ENCODE assay signal across 8 cellular contexts in the genomic region with DNA sequence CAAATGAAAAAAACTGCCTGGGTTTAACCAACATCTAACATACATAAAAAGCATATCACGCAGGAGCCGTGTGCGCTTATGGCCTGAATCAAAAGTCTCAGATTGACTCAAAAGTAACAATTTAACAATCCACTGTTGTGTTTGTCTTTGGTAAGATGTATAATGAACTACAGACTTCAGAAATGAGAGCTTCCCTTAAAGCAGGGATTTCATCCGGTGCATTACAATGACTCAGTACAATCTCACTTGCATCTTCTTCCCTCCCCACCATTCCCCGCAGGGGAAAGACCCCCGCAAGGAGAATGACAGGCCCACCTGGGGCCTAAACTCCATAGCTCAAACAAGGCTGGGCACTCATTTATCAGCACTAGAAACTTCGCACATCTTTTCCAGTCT. TPM values are rescaled to one million over a fixed set of nuclear protein-coding genes. Genes with fewer than 3 reads are reported as not detected.
DNase-seq lines count a peak whose midpoint lies in the region; ATAC-seq and TF ChIP-seq lines count a peak whose summit lies in the region.

No MANE protein-coding gene starts in this region.

- H3K27ac Mint-ChIP-seq in nephron: peak overlapping the region; percentile 91 to 96 (median 96)

- H3K36me3 Mint-ChIP-seq in nephron (ENCODE audit: low read depth): peaks cover 32% of the 10 kb centered on the region

- H3K4me1 Mint-ChIP-seq in nephron: peaks cover 40% of the 10 kb centered on the region

- H3K4me3 ChIP-seq in heart left ventricle: peak overlapping the region; percentile 69 to 98 (median 88)
- H3K4me3 ChIP-seq in ectodermal cell (ENCODE audit: insufficient read depth, low read depth, low read length): peak overlapping the region; percentile 89

- DNase-seq in heart left ventricle: no peak
- no peak for DNase-seq in Right ventricle myocardium inferior (ENCODE audit: missing footprints)
- DNase-seq in SIG-M5 (lab: John Stamatoyannopoulos, UW): peak; percentile 20
- DNase-seq in DMS153 (lab: John Stamatoyannopoulos, UW): no peak
- no peak for DNase-seq in cerebellum (ENCODE audit: low spot score)

- no peaks in the 10 kb centered on the region for H3K27me3 ChIP-seq in heart left ventricle
- peaks cover 13% of the 10 kb centered on the region for H3K27me3 ChIP-seq in ectodermal cell (ENCODE audit: control insufficient read depth, insufficient read depth, low read length, poor library complexity, severe bottlenecking)

- H3K4me1 ChIP-seq in heart left ventricle: peaks cover 0 to 61% (median 28%) of the 10 kb centered on the region in 12 donors
- peaks cover 7% of the 10 kb centered on the region for H3K4me1 ChIP-seq in ectodermal cell (ENCODE audit: control insufficient read depth, insufficient read depth, low read length)

- H3K9me3 ChIP-seq in heart left ventricle (no peaks in the 10 kb centered on the region), ectodermal cell (ENCODE audit: control insufficient read depth, low read length) (no peaks in the 10 kb centered on the region)

- no peak for TF ChIP-seq POLR2A in heart left ventricle (IDR thresholded peaks at IDR 0.05)

- H3K9me3 Mint-ChIP-seq in nephron: no peaks in the 10 kb centered on the region

- no peaks in the 10 kb centered on the region for H3K27me3 Mint-ChIP-seq in nephron (ENCODE audit: low read depth)

- H3K36me3 ChIP-seq in heart left ventricle: no peaks in the 10 kb centered on the region
- H3K36me3 ChIP-seq in ectodermal cell (ENCODE audit: control insufficient read depth, insufficient read depth, low read length): no peaks in the 10 kb centered on the region

- no peak for TF ChIP-seq CTCF in heart left ventricle (IDR thresholded peaks at IDR 0.05)
- TF ChIP-seq CTCF in nephron (IDR thresholded peaks at IDR 0.05; ENCODE audit: unreplicated experiment in 3 of 3): no peak

- 16 to 23% (median 17%) methylated on average over 7 of the region's 7 CpGs for WGBS in heart left ventricle, 4 donors
- WGBS in ectodermal cell, 2 experiments: 22 to 28% methylated on average over 6 to 7 of the region's 7 CpGs

- intact Hi-C loops in heart left ventricle (cut with DNase I): no loop called here
- intact Hi-C loops in Right ventricle myocardium inferior (cut with DNase I): no loop called here

- peak in 1 of 4 donors; percentile 10 for ATAC-seq in heart left ventricle
- ATAC-seq in Right ventricle myocardium inferior: no peak
- ATAC-seq in HG02840 (IDR thresholded peaks at IDR 0.05; ENCODE audit: low FRiP score, unreplicated experiment): peak; percentile 44

- peak overlapping the region; percentile 93 to 97 (median 94) for H3K4me3 Mint-ChIP-seq in nephron

- peak overlapping the region; percentile 84 to 98 (median 94) for H3K27ac ChIP-seq in heart left ventricle
- H3K27ac ChIP-seq in ectodermal cell (ENCODE audit: insufficient read depth, low read depth, low read length, poor library complexity, severe bottlenecking): no peak overlapping the region

RNA-seq across cellular contexts. Expression of a gene that starts 1.4 kb away (rescaled TPM):
- 10 to 100 TPM; 53.7 to 79.9 (median 63.8) TPM for total RNA-seq in heart left ventricle
- polyA plus RNA-seq in heart left ventricle: 10 to 100 TPM; 18.2 to 53.6 TPM
- 51.8 TPM for total RNA-seq in Right ventricle myocardium inferior
- 84.8 TPM for polyA plus RNA-seq in ectodermal cell (2013, experiment 1 of 4)
- 83.7 TPM for polyA plus RNA-seq in ectodermal cell (2013, experiment 2 of 4)
- 82.8 TPM for polyA plus RNA-seq in ectodermal cell (2013, experiment 3 of 4)
- polyA plus RNA-seq in ectodermal cell (2013, experiment 4 of 4): 91.0 TPM
- 112 TPM for total RNA-seq in cerebellum
